In genomic region chr3:14867936-14868570, GRCh38 we compare ENCODE assay signal across 1 cellular context.
TF ChIP-seq lines count a peak whose summit lies in the region.

No MANE protein-coding gene starts in this region.

TF ChIP-seq in GM12878, 131 proteins besides CTCF, POLR2A, EP300 and RAD21 (continues in another document):
- TF ChIP-seq, protein P1, sequence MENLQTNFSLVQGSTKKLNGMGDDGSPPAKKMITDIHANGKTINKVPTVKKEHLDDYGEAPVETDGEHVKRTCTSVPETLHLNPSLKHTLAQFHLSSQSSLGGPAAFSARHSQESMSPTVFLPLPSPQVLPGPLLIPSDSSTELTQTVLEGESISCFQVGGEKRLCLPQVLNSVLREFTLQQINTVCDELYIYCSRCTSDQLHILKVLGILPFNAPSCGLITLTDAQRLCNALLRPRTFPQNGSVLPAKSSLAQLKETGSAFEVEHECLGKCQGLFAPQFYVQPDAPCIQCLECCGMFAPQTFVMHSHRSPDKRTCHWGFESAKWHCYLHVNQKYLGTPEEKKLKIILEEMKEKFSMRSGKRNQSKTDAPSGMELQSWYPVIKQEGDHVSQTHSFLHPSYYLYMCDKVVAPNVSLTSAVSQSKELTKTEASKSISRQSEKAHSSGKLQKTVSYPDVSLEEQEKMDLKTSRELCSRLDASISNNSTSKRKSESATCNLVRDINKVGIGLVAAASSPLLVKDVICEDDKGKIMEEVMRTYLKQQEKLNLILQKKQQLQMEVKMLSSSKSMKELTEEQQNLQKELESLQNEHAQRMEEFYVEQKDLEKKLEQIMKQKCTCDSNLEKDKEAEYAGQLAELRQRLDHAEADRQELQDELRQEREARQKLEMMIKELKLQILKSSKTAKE (IDR thresholded peaks at IDR 0.05; ENCODE audit: low read depth, poor library complexity, severe bottlenecking) = no peak
- TF ChIP-seq SP1 (IDR thresholded peaks at IDR 0.05; ENCODE audit: low read depth, low read length) = no peak
- TF ChIP-seq CBFB (IDR thresholded peaks at IDR 0.05; ENCODE audit: low read depth) = no peak
- no peak for TF ChIP-seq RFX5 (IDR thresholded peaks at IDR 0.05; ENCODE audit: low read depth, low read length)
- no peak for TF ChIP-seq GATAD2B (conservative IDR thresholded peaks at IDR 0.05; ENCODE audit: low read depth)
- TF ChIP-seq, protein P2, sequence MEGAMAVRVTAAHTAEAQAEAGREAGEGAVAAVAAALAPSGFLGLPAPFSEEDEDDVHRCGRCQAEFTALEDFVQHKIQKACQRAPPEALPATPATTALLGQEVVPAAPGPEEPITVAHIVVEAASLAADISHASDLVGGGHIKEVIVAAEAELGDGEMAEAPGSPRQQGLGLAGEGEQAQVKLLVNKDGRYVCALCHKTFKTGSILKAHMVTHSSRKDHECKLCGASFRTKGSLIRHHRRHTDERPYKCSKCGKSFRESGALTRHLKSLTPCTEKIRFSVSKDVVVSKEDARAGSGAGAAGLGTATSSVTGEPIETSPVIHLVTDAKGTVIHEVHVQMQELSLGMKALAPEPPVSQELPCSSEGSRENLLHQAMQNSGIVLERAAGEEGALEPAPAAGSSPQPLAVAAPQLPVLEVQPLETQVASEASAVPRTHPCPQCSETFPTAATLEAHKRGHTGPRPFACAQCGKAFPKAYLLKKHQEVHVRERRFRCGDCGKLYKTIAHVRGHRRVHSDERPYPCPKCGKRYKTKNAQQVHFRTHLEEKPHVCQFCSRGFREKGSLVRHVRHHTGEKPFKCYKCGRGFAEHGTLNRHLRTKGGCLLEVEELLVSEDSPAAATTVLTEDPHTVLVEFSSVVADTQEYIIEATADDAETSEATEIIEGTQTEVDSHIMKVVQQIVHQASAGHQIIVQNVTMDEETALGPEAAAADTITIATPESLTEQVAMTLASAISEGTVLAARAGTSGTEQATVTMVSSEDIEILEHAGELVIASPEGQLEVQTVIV (IDR thresholded peaks at IDR 0.05; ENCODE audit: borderline replicate concordance, partially characterized antibody) = no peak
- TF ChIP-seq MXI1 (IDR thresholded peaks at IDR 0.05; ENCODE audit: low read depth, low read length) = no peak
- no peak for TF ChIP-seq KDM1A (IDR thresholded peaks at IDR 0.05; ENCODE audit: borderline replicate concordance)
- TF ChIP-seq ZNF622 (IDR thresholded peaks at IDR 0.05) = no peak
- TF ChIP-seq, protein P3, sequence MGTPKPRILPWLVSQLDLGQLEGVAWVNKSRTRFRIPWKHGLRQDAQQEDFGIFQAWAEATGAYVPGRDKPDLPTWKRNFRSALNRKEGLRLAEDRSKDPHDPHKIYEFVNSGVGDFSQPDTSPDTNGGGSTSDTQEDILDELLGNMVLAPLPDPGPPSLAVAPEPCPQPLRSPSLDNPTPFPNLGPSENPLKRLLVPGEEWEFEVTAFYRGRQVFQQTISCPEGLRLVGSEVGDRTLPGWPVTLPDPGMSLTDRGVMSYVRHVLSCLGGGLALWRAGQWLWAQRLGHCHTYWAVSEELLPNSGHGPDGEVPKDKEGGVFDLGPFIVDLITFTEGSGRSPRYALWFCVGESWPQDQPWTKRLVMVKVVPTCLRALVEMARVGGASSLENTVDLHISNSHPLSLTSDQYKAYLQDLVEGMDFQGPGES (IDR thresholded peaks at IDR 0.05) = no peak
- TF ChIP-seq NR2F1 (conservative IDR thresholded peaks at IDR 0.05) = 0 out of 2 replicates have a peak, but pooled peaks have one; percentile 40
- TF ChIP-seq SMC3 (IDR thresholded peaks at IDR 0.05; ENCODE audit: borderline replicate concordance, low read length) = no peak
- TF ChIP-seq PAX5 (IDR thresholded peaks at IDR 0.05; ENCODE audit: borderline replicate concordance, low read depth, low read length) = no peak
- no peak for TF ChIP-seq CREB1 (IDR thresholded peaks at IDR 0.05; ENCODE audit: low read depth)
- TF ChIP-seq NBN (IDR thresholded peaks at IDR 0.05) = 0 out of 2 replicates have a peak, but pooled peaks have one; percentile 42
- TF ChIP-seq NFXL1 (IDR thresholded peaks at IDR 0.05; ENCODE audit: borderline replicate concordance) = no peak
- TF ChIP-seq, protein P4, sequence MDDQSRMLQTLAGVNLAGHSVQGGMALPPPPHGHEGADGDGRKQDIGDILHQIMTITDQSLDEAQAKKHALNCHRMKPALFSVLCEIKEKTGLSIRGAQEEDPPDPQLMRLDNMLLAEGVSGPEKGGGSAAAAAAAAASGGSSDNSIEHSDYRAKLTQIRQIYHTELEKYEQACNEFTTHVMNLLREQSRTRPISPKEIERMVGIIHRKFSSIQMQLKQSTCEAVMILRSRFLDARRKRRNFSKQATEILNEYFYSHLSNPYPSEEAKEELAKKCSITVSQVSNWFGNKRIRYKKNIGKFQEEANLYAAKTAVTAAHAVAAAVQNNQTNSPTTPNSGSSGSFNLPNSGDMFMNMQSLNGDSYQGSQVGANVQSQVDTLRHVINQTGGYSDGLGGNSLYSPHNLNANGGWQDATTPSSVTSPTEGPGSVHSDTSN (IDR thresholded peaks at IDR 0.05; ENCODE audit: insufficient replicate concordance, low read depth, low read length) = no peak
- TF ChIP-seq EZH2 (IDR thresholded peaks at IDR 0.05; ENCODE audit: borderline replicate concordance, control insufficient read depth, low read depth, low read length) = no peak
- no peak for TF ChIP-seq STAT1 (conservative IDR thresholded peaks at IDR 0.05)
- TF ChIP-seq NRF1 (conservative IDR thresholded peaks at IDR 0.05; ENCODE audit: low read depth, low read length) = no peak
- TF ChIP-seq MYB (IDR thresholded peaks at IDR 0.05; ENCODE audit: borderline replicate concordance, low read depth, low read length) = no peak
- no peak for TF ChIP-seq ZNF687 (IDR thresholded peaks at IDR 0.05)
- TF ChIP-seq YY1 (IDR thresholded peaks at IDR 0.05; ENCODE audit: low read depth, low read length) = no peak
- no peak for TF ChIP-seq RELB (IDR thresholded peaks at IDR 0.05; ENCODE audit: low read depth)
- TF ChIP-seq, protein P5, sequence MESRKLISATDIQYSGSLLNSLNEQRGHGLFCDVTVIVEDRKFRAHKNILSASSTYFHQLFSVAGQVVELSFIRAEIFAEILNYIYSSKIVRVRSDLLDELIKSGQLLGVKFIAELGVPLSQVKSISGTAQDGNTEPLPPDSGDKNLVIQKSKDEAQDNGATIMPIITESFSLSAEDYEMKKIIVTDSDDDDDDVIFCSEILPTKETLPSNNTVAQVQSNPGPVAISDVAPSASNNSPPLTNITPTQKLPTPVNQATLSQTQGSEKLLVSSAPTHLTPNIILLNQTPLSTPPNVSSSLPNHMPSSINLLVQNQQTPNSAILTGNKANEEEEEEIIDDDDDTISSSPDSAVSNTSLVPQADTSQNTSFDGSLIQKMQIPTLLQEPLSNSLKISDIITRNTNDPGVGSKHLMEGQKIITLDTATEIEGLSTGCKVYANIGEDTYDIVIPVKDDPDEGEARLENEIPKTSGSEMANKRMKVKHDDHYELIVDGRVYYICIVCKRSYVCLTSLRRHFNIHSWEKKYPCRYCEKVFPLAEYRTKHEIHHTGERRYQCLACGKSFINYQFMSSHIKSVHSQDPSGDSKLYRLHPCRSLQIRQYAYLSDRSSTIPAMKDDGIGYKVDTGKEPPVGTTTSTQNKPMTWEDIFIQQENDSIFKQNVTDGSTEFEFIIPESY (IDR thresholded peaks at IDR 0.05) = no peak
- no peak for TF ChIP-seq EED (IDR thresholded peaks at IDR 0.05; ENCODE audit: low read depth)
- peak; percentile 66; the same call in 1 of the 2 replicates for TF ChIP-seq SPI1 (IDR thresholded peaks at IDR 0.05; ENCODE audit: borderline replicate concordance, insufficient read depth, low read depth, low read length)
- TF ChIP-seq, protein P6, sequence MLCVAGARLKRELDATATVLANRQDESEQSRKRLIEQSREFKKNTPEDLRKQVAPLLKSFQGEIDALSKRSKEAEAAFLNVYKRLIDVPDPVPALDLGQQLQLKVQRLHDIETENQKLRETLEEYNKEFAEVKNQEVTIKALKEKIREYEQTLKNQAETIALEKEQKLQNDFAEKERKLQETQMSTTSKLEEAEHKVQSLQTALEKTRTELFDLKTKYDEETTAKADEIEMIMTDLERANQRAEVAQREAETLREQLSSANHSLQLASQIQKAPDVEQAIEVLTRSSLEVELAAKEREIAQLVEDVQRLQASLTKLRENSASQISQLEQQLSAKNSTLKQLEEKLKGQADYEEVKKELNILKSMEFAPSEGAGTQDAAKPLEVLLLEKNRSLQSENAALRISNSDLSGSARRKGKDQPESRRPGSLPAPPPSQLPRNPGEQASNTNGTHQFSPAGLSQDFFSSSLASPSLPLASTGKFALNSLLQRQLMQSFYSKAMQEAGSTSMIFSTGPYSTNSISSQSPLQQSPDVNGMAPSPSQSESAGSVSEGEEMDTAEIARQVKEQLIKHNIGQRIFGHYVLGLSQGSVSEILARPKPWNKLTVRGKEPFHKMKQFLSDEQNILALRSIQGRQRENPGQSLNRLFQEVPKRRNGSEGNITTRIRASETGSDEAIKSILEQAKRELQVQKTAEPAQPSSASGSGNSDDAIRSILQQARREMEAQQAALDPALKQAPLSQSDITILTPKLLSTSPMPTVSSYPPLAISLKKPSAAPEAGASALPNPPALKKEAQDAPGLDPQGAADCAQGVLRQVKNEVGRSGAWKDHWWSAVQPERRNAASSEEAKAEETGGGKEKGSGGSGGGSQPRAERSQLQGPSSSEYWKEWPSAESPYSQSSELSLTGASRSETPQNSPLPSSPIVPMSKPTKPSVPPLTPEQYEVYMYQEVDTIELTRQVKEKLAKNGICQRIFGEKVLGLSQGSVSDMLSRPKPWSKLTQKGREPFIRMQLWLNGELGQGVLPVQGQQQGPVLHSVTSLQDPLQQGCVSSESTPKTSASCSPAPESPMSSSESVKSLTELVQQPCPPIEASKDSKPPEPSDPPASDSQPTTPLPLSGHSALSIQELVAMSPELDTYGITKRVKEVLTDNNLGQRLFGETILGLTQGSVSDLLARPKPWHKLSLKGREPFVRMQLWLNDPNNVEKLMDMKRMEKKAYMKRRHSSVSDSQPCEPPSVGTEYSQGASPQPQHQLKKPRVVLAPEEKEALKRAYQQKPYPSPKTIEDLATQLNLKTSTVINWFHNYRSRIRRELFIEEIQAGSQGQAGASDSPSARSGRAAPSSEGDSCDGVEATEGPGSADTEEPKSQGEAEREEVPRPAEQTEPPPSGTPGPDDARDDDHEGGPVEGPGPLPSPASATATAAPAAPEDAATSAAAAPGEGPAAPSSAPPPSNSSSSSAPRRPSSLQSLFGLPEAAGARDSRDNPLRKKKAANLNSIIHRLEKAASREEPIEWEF (IDR thresholded peaks at IDR 0.05; ENCODE audit: insufficient replicate concordance, low read depth, low read length) = no peak
- TF ChIP-seq, protein P7, sequence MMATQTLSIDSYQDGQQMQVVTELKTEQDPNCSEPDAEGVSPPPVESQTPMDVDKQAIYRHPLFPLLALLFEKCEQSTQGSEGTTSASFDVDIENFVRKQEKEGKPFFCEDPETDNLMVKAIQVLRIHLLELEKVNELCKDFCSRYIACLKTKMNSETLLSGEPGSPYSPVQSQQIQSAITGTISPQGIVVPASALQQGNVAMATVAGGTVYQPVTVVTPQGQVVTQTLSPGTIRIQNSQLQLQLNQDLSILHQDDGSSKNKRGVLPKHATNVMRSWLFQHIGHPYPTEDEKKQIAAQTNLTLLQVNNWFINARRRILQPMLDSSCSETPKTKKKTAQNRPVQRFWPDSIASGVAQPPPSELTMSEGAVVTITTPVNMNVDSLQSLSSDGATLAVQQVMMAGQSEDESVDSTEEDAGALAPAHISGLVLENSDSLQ (IDR thresholded peaks at IDR 0.05) = no peak
- TF ChIP-seq CREM (IDR thresholded peaks at IDR 0.05; ENCODE audit: low read depth) = no peak
- no peak for TF ChIP-seq EGR1 (IDR thresholded peaks at IDR 0.05; ENCODE audit: borderline replicate concordance in 1 of 2, low read depth in 2 of 2, low read length in 2 of 2)
- no peak for TF ChIP-seq IRF5 (IDR thresholded peaks at IDR 0.05; ENCODE audit: borderline replicate concordance)
- TF ChIP-seq ASH2L (IDR thresholded peaks at IDR 0.05; ENCODE audit: borderline replicate concordance, low read depth) = no peak
- peak; percentile 50; the same call in 1 of the 2 replicates for TF ChIP-seq IKZF1 (conservative IDR thresholded peaks at IDR 0.05)
- no peak for TF ChIP-seq CEBPB (IDR thresholded peaks at IDR 0.05; ENCODE audit: borderline replicate concordance in 1 of 2, low read depth in 2 of 2, low read length in 2 of 2)
